In the genomic region with DNA sequence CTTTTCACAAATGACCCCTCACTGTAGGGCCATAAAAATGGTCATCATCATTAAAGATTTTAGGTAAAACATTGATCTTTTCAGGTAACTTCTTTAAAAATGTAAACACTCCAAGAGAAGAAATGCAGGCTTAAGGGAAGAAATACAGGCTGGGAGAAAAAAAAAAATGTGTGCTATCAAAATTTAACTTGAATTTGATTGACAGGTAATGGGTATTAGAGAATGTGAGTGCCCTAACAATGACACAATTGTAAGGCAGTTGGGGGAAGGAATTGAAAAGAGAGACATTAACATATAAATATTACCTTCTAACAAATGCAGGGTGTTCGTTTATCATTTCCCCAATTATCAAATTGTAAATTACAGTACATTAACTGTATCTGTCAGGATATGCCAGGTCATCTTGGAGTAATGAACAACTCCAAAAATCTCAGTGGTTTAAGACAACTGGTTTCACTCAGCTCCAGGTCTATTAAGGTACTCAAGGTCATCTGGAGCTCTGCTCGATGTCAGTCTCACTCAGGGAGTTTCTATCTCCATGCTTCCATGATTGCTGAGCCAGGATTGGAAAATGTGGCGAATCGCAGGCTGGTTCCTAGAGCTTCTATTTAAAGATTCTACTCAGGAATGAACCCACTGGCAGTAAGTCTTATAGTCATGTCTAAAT, we compare ENCODE assay signal across 21 cellular contexts. TPM values are rescaled to one million over a fixed set of nuclear protein-coding genes. Genes with fewer than 3 reads are reported as not detected.
"Had no signal": no experiment of that assay in that cellular context is flagged by ENCODE, and none has a peak within 500 bp of the region (broad histone marks: within the 10 kb centered on the region; RNA-seq: fewer than 3 reads in every experiment).

No MANE protein-coding gene starts in this region.

- H3K4me3 ChIP-seq: SJCRH30 had no signal

- H3K36me3 ChIP-seq: SJCRH30 had no signal

- H3K27ac ChIP-seq: SJCRH30, VCaP had no signal

- H3K27me3 ChIP-seq: SJCRH30 had no signal

- H3K9me3 ChIP-seq: SK-N-SH had no signal

- ATAC-seq: activated T-helper 17 cell treated with anti-CD3 and anti-CD28 coated beads, Interleukin-2, amount 50 U/mL, for 72 hours had no signal

- DNase-seq: activated CD4-positive, alpha-beta memory T cell treated with anti-CD3 and anti-CD28 coated beads for 36 hours; activated CD4-positive, alpha-beta T cell treated with anti-CD3 and anti-CD28 coated beads, Interleukin-2, amount 10 ng/mL, durations not matched to agents 7 days and 5 days; activated CD4-positive, CD25-positive, alpha-beta regulatory T cell; activated CD8-positive, alpha-beta memory T cell treated with anti-CD3 and anti-CD28 coated beads for 24 hours; activated gamma-delta T cell; activated naive CD4-positive, alpha-beta T cell treated with anti-CD3 and anti-CD28 coated beads for 36 hours; activated T-cell treated with anti-CD3 and anti-CD28 coated beads, Interleukin-2, amount 50 U/mL, for 48 hours; amygdala; KG1; NCI-H1048; NCI-H1930; NCI-H2171; NCI-H345; NCI-H510A; NCI-H526 treated with DMSO at 0.1 percent for 48 hours; NCI-H82; SJCRH30; SK-N-SH; T-helper 1 cell had no signal

RNA-seq across cellular contexts. Expression of a gene that starts 55.7 kb away (rescaled TPM):
- total RNA-seq: activated naive CD4-positive, alpha-beta T cell treated with anti-CD3 and anti-CD28 coated beads for 36 hours had no signal
